In genomic region chr19:51931921-51932320, GRCh38 we compare ENCODE assay signal across 1 cellular context.
TF ChIP-seq lines count a peak whose summit lies in the region.

No MANE protein-coding gene starts in this region.

TF ChIP-seq in GM23338, 12 proteins besides CTCF, POLR2A, EP300 and RAD21 (continued from another document):
- no peak for TF ChIP-seq ZNF114 (CRISPR knock-in tag; IDR thresholded peaks at IDR 0.05)
TF ChIP-seq in GM23338: peak in this region for 0.
